Comparison of ENCODE assay signal across 26 cellular contexts in genomic region chr2:18444806-18445205, GRCh38.
"Had no signal": no experiment of that assay in that cellular context is flagged by ENCODE, and none has a peak within 500 bp of the region (broad histone marks: within the 10 kb centered on the region; RNA-seq: fewer than 3 reads in every experiment).

No MANE protein-coding gene starts in this region.

- H3K9me3 ChIP-seq: breast epithelium, heart left ventricle, neutrophil, right lobe of liver, tibial nerve had no signal

- H3K4me1 ChIP-seq: breast epithelium, right lobe of liver had no signal

- DNase-seq: activated CD4-positive, alpha-beta T cell treated with anti-CD3 and anti-CD28 coated beads for 36 hours; activated CD4-positive, CD25-positive, alpha-beta regulatory T cell; activated CD8-positive, alpha-beta memory T cell treated with anti-CD3 and anti-CD28 coated beads, Interleukin-2, amount 10 ng/mL, durations not matched to agents 7 days and 5 days; activated CD8-positive, alpha-beta T cell treated with anti-CD3 and anti-CD28 coated beads, Interleukin-2, amount 10 ng/mL, durations not matched to agents 7 days and 5 days; activated naive CD4-positive, alpha-beta T cell treated with anti-CD3 and anti-CD28 coated beads for 36 hours; activated naive CD8-positive, alpha-beta T cell treated with anti-CD3 and anti-CD28 coated beads for 36 hours; activated T-cell treated with anti-CD3 and anti-CD28 coated beads, Interleukin-2, amount 50 U/mL, for 72 hours; central memory CD4-positive, alpha-beta T cell; endodermal cell; hypothalamus; immature natural killer cell; kidney; left colon; naive B cell; nephron progenitor cell; right lobe of liver; stimulated activated CD4-positive, alpha-beta T cell treated with anti-CD3 and anti-CD28 coated beads, Interleukin-12 subunit alpha, Interleukin-12 subunit beta, amount 100 ng/mL, for 4 hours; stimulated activated CD4-positive, alpha-beta T cell treated with anti-CD3 and anti-CD28 coated beads, Interleukin-4, amount 100 ng/mL, for 1 hour; stimulated activated naive CD8-positive, alpha-beta T cell treated with anti-CD3 and anti-CD28 coated beads, Interleukin-15, Interleukin-2, amounts not matched to agents 100 U/mL and 50 U/mL, for 24 hours; T-helper 2 cell had no signal

- H3K27ac ChIP-seq: neutrophil, right lobe of liver had no signal

- H3K36me3 ChIP-seq: breast epithelium, heart left ventricle, neutrophil, right lobe of liver, tibial nerve had no signal

- H3K4me3 ChIP-seq: breast epithelium, heart left ventricle, right lobe of liver, skin epidermis, tibial nerve had no signal

- H3K27me3 ChIP-seq: breast epithelium, heart left ventricle, right lobe of liver, tibial nerve had no signal

- ATAC-seq: activated CD4-positive, alpha-beta T cell treated with anti-CD3 and anti-CD28 coated beads for 36 hours; activated CD8-positive, alpha-beta memory T cell treated with anti-CD3 and anti-CD28 coated beads, Interleukin-2, amount 10 ng/mL, durations not matched to agents 7 days and 5 days; activated CD8-positive, alpha-beta T cell treated with anti-CD3 and anti-CD28 coated beads, Interleukin-2, amount 10 ng/mL, durations not matched to agents 7 days and 5 days; activated T-cell treated with anti-CD3 and anti-CD28 coated beads, Interleukin-2, amount 50 U/mL, for 72 hours; esophagus mucosa; left colon; right lobe of liver; stimulated activated naive CD8-positive, alpha-beta T cell treated with anti-CD3 and anti-CD28 coated beads, Interleukin-15, Interleukin-2, amounts not matched to agents 100 U/mL and 50 U/mL, for 24 hours had no signal
